Comparison of ENCODE assay signal across 17 cellular contexts in genomic region chrX:72393836-72394517, GRCh38.
DNase-seq lines count a peak whose midpoint lies in the region; ATAC-seq and TF ChIP-seq lines count a peak whose summit lies in the region.
"Had no signal": no experiment of that assay in that cellular context is flagged by ENCODE, and none has a peak within 500 bp of the region (broad histone marks: within the 10 kb centered on the region; RNA-seq: fewer than 3 reads in every experiment).

No MANE protein-coding gene starts in this region.

- H3K27me3 ChIP-seq in mesenchymal stem cell (ENCODE audit: control insufficient read depth in 1 of 2, insufficient read depth in 1 of 2, low read length in 2 of 2) (peaks cover 0 to 40% of the 10 kb centered on the region in 2 experiments), skeletal muscle satellite cell (ENCODE audit: control insufficient read depth, insufficient read depth, low read length) (peaks cover 13% of the 10 kb centered on the region)
- H3K27me3 ChIP-seq: BE2C had no signal

- DNase-seq in astrocyte of the hippocampus (ENCODE audit: low read depth, low spot score) (peak; percentile 2), mesenchymal stem cell (peak; percentile 2), NCI-H2171 treated with DMSO at 0.1 percent for 48 hours (lab: John Stamatoyannopoulos, UW) (no peak), NCI-H510A treated with DMSO at 0.1 percent for 48 hours (lab: John Stamatoyannopoulos, UW) (no peak), NCI-H187 (lab: John Stamatoyannopoulos, UW) (no peak)
- DNase-seq: BE2C, H7, NCI-H1694 treated with DMSO at 0.1 percent for 48 hours, NCI-H446 treated with DMSO at 0.1 percent for 48 hours, PC-9, RPMI8226, SHP77 had no signal

- H2BK15ac ChIP-seq in mesenchymal stem cell (ENCODE audit: low read depth, poor library complexity, severe bottlenecking) = no peak overlapping the region

- H3K4me3 ChIP-seq in HEK293 (ENCODE audit: low read depth, low read length) = no peak overlapping the region
- peak overlapping the region in 1 of 2 experiments; percentile 15 for H3K4me3 ChIP-seq in mesenchymal stem cell (ENCODE audit: insufficient read depth in 1 of 2, low read depth in 1 of 2, low read length in 2 of 2)
- no peak overlapping the region for H3K4me3 ChIP-seq in skeletal muscle satellite cell (ENCODE audit: low read length)
- H3K4me3 ChIP-seq: A549, PC-9, SK-N-MC had no signal

- POLR2A ChIA-PET in HEK293 (lab: Yijun Ruan, JAX) = no interaction called here

- H3K4me1 ChIP-seq in HEK293 (ENCODE audit: control insufficient read depth, insufficient read depth, low read length) (peaks cover 10% of the 10 kb centered on the region), mesenchymal stem cell (ENCODE audit: control insufficient read depth, insufficient read depth, low read depth, low read length) (no peaks in the 10 kb centered on the region), skeletal muscle satellite cell (ENCODE audit: control insufficient read depth, insufficient read depth, low read length) (peaks cover 31% of the 10 kb centered on the region)
- H3K4me1 ChIP-seq: A549, BE2C had no signal

- no peaks in the 10 kb centered on the region for H3K79me1 ChIP-seq in mesenchymal stem cell (replicated peaks; ENCODE audit: low read length, poor library complexity, severe bottlenecking)

- no peak overlapping the region for H2BK5ac ChIP-seq in mesenchymal stem cell (ENCODE audit: low read depth, low read length, poor library complexity, severe bottlenecking)

- no peak overlapping the region for H4K8ac ChIP-seq in mesenchymal stem cell (ENCODE audit: low read length)

- no peak for TF ChIP-seq CTCF in HEK293 (tag by site-specific recombination; IDR thresholded peaks at IDR 0.05)

- no peak overlapping the region for H2BK120ac ChIP-seq in mesenchymal stem cell (ENCODE audit: low read depth, low read length)

- no peak overlapping the region for H3K18ac ChIP-seq in mesenchymal stem cell (ENCODE audit: low read depth in 1 of 2, low read length in 2 of 2)

- H3K4me2 ChIP-seq in mesenchymal stem cell (ENCODE audit: low read length, poor library complexity, severe bottlenecking) (no peak overlapping the region), skeletal muscle satellite cell (ENCODE audit: low read length) (peak overlapping the region; percentile 24)
- H3K4me2 ChIP-seq: A549, PC-9 had no signal

- H3K36me3 ChIP-seq in HEK293 (ENCODE audit: control insufficient read depth in 2 of 2, insufficient read depth in 1 of 2, low read length in 2 of 2) (no peaks in the 10 kb centered on the region), mesenchymal stem cell (ENCODE audit: control insufficient read depth in 1 of 2, insufficient read depth in 2 of 2, low read depth in 1 of 2, low read length in 2 of 2) (no peaks in the 10 kb centered on the region), skeletal muscle satellite cell (ENCODE audit: insufficient read depth, low read length) (no peaks in the 10 kb centered on the region)
- H3K36me3 ChIP-seq: BE2C had no signal

- CTCF ChIA-PET in HEK293 (lab: Yijun Ruan, JAX) = no interaction called here

- no peak overlapping the region for H3K4ac ChIP-seq in mesenchymal stem cell (ENCODE audit: low read depth in 1 of 2, low read length in 2 of 2)

- H3K9ac ChIP-seq in mesenchymal stem cell (ENCODE audit: low read length) = no peak overlapping the region
- no peak overlapping the region for H3K9ac ChIP-seq in skeletal muscle satellite cell (ENCODE audit: low read depth, low read length)

- no peak overlapping the region for H3K23ac ChIP-seq in mesenchymal stem cell (ENCODE audit: low read length in 2 of 2)

- no peak for ATAC-seq in HG02885 (IDR thresholded peaks at IDR 0.05; ENCODE audit: poor library complexity, unreplicated experiment)
- ATAC-seq: A549 had no signal

- no peak overlapping the region for H4K91ac ChIP-seq in mesenchymal stem cell (ENCODE audit: low read length)

- no peak overlapping the region for H3K27ac ChIP-seq in HEK293 (ENCODE audit: extremely low read depth, low read depth, low read length)
- no peak overlapping the region for H3K27ac ChIP-seq in mesenchymal stem cell (ENCODE audit: low read length, poor library complexity, severe bottlenecking)
- H3K27ac ChIP-seq: A549, PC-9, SK-N-MC had no signal

- H3K9me3 ChIP-seq in HEK293 (ENCODE audit: control insufficient read depth, insufficient read depth, low read depth, low read length) = no peaks in the 10 kb centered on the region
- H3K9me3 ChIP-seq in mesenchymal stem cell (ENCODE audit: control insufficient read depth, low read length) = no peaks in the 10 kb centered on the region
- no peaks in the 10 kb centered on the region for H3K9me3 ChIP-seq in skeletal muscle satellite cell (replicated peaks; ENCODE audit: low read length)
- H3K9me3 ChIP-seq: A549, BE2C had no signal

- no peak overlapping the region for H2BK12ac ChIP-seq in mesenchymal stem cell (ENCODE audit: low read length in 2 of 2)

- WGBS in mesenchymal stem cell = 84% methylated on average over 6 of the region's 8 CpGs

- no peak overlapping the region for H3K14ac ChIP-seq in mesenchymal stem cell (ENCODE audit: low read length in 2 of 2)

- H2AK5ac ChIP-seq in mesenchymal stem cell (ENCODE audit: low read length, severe bottlenecking) = no peak overlapping the region

- no peak overlapping the region for H2AFZ ChIP-seq in mesenchymal stem cell (ENCODE audit: low read depth, low read length)
- H2AFZ ChIP-seq: PC-9 had no signal

TF ChIP-seq in HEK293, 187 proteins besides CTCF, POLR2A, EP300 and RAD21:
- TF ChIP-seq ZNF449 (tag by site-specific recombination; IDR thresholded peaks at IDR 0.05) = peak; percentile 58; the same call in 1 of the 2 replicates
- no peak for TF ChIP-seq ZNF48 (tag by site-specific recombination; IDR thresholded peaks at IDR 0.05)

Comparison
In these comparisons a context has a peak if more than half of its experiments do, and no peak if none do; other contexts are left out.
1. DNase-seq: peak in astrocyte of the hippocampus (single experiment) and mesenchymal stem cell (single experiment); none in NCI-H2171 treated with DMSO at 0.1 percent for 48 hours (single experiment), NCI-H510A treated with DMSO at 0.1 percent for 48 hours (single experiment) and NCI-H187 (0 of 2).